Comparison of ENCODE assay signal across 9 cellular contexts in the genomic region with DNA sequence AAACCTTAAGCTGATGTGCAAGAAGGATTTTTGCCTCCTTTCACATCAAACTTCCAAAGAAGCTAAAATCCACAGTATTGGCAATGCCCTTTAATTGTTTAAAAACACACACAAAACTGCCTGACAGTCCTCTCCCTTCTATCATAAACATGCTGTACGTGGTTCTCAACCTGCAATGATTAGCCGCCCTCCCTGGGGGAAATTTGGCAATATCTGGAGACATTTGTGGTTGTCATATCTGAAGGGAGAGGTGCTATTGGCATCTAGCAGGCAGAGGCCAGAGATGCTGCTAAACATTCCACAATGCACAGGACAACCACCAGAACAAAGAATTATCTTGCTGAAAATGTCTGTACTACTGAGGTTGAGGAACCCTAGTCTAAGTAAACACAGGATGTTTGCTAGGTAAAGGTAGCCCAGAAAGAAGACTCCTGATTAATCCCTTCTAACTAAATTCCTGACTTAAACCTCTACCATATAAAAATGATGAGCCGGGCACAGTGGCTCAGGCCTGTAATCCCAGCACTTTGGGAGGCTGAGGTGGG. TPM values are rescaled to one million over a fixed set of nuclear protein-coding genes. Genes with fewer than 3 reads are reported as not detected.
DNase-seq lines count a peak whose midpoint lies in the region; ATAC-seq and TF ChIP-seq lines count a peak whose summit lies in the region.
"Had no signal": no experiment of that assay in that cellular context is flagged by ENCODE, and none has a peak within 500 bp of the region (broad histone marks: within the 10 kb centered on the region; RNA-seq: fewer than 3 reads in every experiment).

No MANE protein-coding gene starts in this region.

- no peak for DNase-seq in activated T-cell treated with anti-CD3 and anti-CD28 coated beads, Interleukin-2, amount 50 U/mL, for 4 hours
- DNase-seq in activated T-cell treated with anti-CD3 and anti-CD28 coated beads, Interleukin-2, amount 50 U/mL, for 1 hour: no peak
- DNase-seq in adipocyte (ENCODE audit: low read depth): no peak
- DNase-seq in lower lobe of right lung: no peak
- DNase-seq in tibial nerve (ENCODE audit: low spot score in 2 of 2): no peak
- no peak for DNase-seq in NCI-H446 (lab: John Stamatoyannopoulos, UW)

- H3K27me3 ChIP-seq in adipocyte (replicated peaks; ENCODE audit: control insufficient read depth, insufficient read depth, low read length): no peaks in the 10 kb centered on the region
- H3K27me3 ChIP-seq in lower lobe of right lung (ENCODE audit: low read depth): no peaks in the 10 kb centered on the region
- H3K27me3 ChIP-seq in tibial nerve: no peaks in the 10 kb centered on the region

- H3K9me3 Mint-ChIP-seq in activated T-cell treated with anti-CD3 and anti-CD28 coated beads, Interleukin-2, amount 50 U/mL, for 4 hours: no peaks in the 10 kb centered on the region

- H3K4me1 Mint-ChIP-seq in activated T-cell treated with anti-CD3 and anti-CD28 coated beads, Interleukin-2, amount 50 U/mL, for 4 hours (ENCODE audit: low read depth): peaks cover 2% of the 10 kb centered on the region

- intact Hi-C loops in lower lobe of right lung (cut with DNase I): no loop called here

- no peak for ATAC-seq in activated T-cell treated with anti-CD3 and anti-CD28 coated beads, Interleukin-2, amount 50 U/mL, for 4 hours
- ATAC-seq in lower lobe of right lung (no peak), HG02870 (IDR thresholded peaks at IDR 0.05; ENCODE audit: unreplicated experiment) (no peak), GM21737 (IDR thresholded peaks at IDR 0.05; ENCODE audit: unreplicated experiment) (no peak)

- H3K9me3 ChIP-seq in adipocyte (ENCODE audit: control insufficient read depth, low read length): no peaks in the 10 kb centered on the region
- H3K9me3 ChIP-seq in lower lobe of right lung: no peaks in the 10 kb centered on the region
- no peaks in the 10 kb centered on the region for H3K9me3 ChIP-seq in tibial nerve

- 85 to 96% methylated on average over 3 of the region's 3 CpGs for WGBS in tibial nerve, 2 donors

- no peaks in the 10 kb centered on the region for H3K36me3 Mint-ChIP-seq in activated T-cell treated with anti-CD3 and anti-CD28 coated beads, Interleukin-2, amount 50 U/mL, for 4 hours (ENCODE audit: insufficient read depth)

- H3K27me3 Mint-ChIP-seq in activated T-cell treated with anti-CD3 and anti-CD28 coated beads, Interleukin-2, amount 50 U/mL, for 4 hours (ENCODE audit: low read depth): no peaks in the 10 kb centered on the region

- H3K4me3 ChIP-seq in adipocyte (ENCODE audit: low read length) (peak overlapping the region; percentile 85), lower lobe of right lung (peak overlapping the region; percentile 70), tibial nerve (peak overlapping the region in 3 of 4 donors; percentile 54 to 76 (median 69))

- TF ChIP-seq CTCF in lower lobe of right lung (IDR thresholded peaks at IDR 0.05) (no peak), tibial nerve (IDR thresholded peaks at IDR 0.05) (no peak)

- no peak overlapping the region for H3K27ac ChIP-seq in lower lobe of right lung
- H3K27ac ChIP-seq in tibial nerve: peak overlapping the region in 2 of 4 donors; percentile 84 to 91

- H3K36me3 ChIP-seq in adipocyte (ENCODE audit: control insufficient read depth, insufficient read depth, low read length, severe bottlenecking): no peaks in the 10 kb centered on the region
- H3K36me3 ChIP-seq in lower lobe of right lung: no peaks in the 10 kb centered on the region
- no peaks in the 10 kb centered on the region for H3K36me3 ChIP-seq in tibial nerve

- peak overlapping the region; percentile 82 for H3K4me3 Mint-ChIP-seq in activated T-cell treated with anti-CD3 and anti-CD28 coated beads, Interleukin-2, amount 50 U/mL, for 4 hours

- TF ChIP-seq EP300 in tibial nerve (IDR thresholded peaks at IDR 0.05): no peak

- H3K9ac ChIP-seq in adipocyte (ENCODE audit: low read length): peak overlapping the region; percentile 83

- H3K4me1 ChIP-seq in adipocyte (ENCODE audit: control insufficient read depth, insufficient read depth, low read length) (peaks cover 9% of the 10 kb centered on the region), lower lobe of right lung (peaks cover 8% of the 10 kb centered on the region), tibial nerve (peaks cover 0 to 5% (median 0%) of the 10 kb centered on the region in 4 donors)

- no peak for TF ChIP-seq POLR2A in tibial nerve (IDR thresholded peaks at IDR 0.05)

RNA-seq across cellular contexts. Expression of a gene that starts 1.2 kb away (rescaled TPM):
- not detected for total RNA-seq in activated T-cell treated with anti-CD3 and anti-CD28 coated beads, Interleukin-2, amount 50 U/mL, for 4 hours
- total RNA-seq in lower lobe of right lung: not detected
- total RNA-seq in tibial nerve: under 1 TPM in 1 of 4 donors, not detected in 3; 0.39 TPM
- total RNA-seq: H4 had no signal

RNA-seq across cellular contexts. Expression of a gene that starts 21.8 kb away (rescaled TPM):
- 1 to 10 TPM; 2.3 to 3.6 (median 3.0) TPM for total RNA-seq in activated T-cell treated with anti-CD3 and anti-CD28 coated beads, Interleukin-2, amount 50 U/mL, for 4 hours
- total RNA-seq in lower lobe of right lung: 5.0 TPM
- 1 to 10 TPM in 2 of 4 donors, under 1 TPM in 2; 0.20 to 3.3 (median 1.6) TPM for total RNA-seq in tibial nerve

RNA-seq across cellular contexts. Expression of a gene that starts 31.3 kb away (rescaled TPM):
- total RNA-seq in activated T-cell treated with anti-CD3 and anti-CD28 coated beads, Interleukin-2, amount 50 U/mL, for 4 hours: 10 to 100 TPM in 1 of 3 donors, 1 to 10 TPM in 2; 7.0 to 10.8 (median 9.7) TPM
- total RNA-seq in lower lobe of right lung: 14.7 TPM
- total RNA-seq in tibial nerve: 10 to 100 TPM in 2 of 4 donors, 1 to 10 TPM in 2; 7.5 to 21.0 (median 9.8) TPM

RNA-seq across cellular contexts. Expression of a gene that starts 44.5 kb away (rescaled TPM):
- 10 to 100 TPM in 2 of 3 donors, 1 to 10 TPM in 1; 7.2 to 11.4 (median 10.7) TPM for total RNA-seq in activated T-cell treated with anti-CD3 and anti-CD28 coated beads, Interleukin-2, amount 50 U/mL, for 4 hours
- total RNA-seq in lower lobe of right lung (52.9 TPM), tibial nerve (10 to 100 TPM; 25.9 to 95.0 (median 72.7) TPM)

RNA-seq across cellular contexts. Expression of a gene that starts 54.7 kb away (rescaled TPM):
- not detected for total RNA-seq in activated T-cell treated with anti-CD3 and anti-CD28 coated beads, Interleukin-2, amount 50 U/mL, for 4 hours
- total RNA-seq in lower lobe of right lung: 1.4 TPM
- 1 to 10 TPM in 2 of 4 donors, under 1 TPM in 2; 0.21 to 2.9 (median 1.2) TPM for total RNA-seq in tibial nerve
- total RNA-seq: H4 had no signal
